8 cellular contexts compared by ENCODE assay signal in genomic region chr21:15483138-15483780, GRCh38.
DNase-seq lines count a peak whose midpoint lies in the region; ATAC-seq, FAIRE-seq and TF ChIP-seq lines count a peak whose summit lies in the region.

No MANE protein-coding gene starts in this region.

- no peak for TF ChIP-seq EP300 in HepG2 (IDR thresholded peaks at IDR 0.05; ENCODE audit: low read depth in 2 of 2, low read length in 2 of 2)
- no peak for TF ChIP-seq EP300 in HepG2 (CRISPR knock-in tag; IDR thresholded peaks at IDR 0.05; ENCODE audit: borderline replicate concordance)

- TF ChIP-seq RAD21 in HepG2 (CRISPR knock-in tag; IDR thresholded peaks at IDR 0.05): peak; percentile 96

- H2AFZ ChIP-seq in HepG2 (ENCODE audit: low read length): no peak overlapping the region

- POLR2A ChIA-PET in HepG2 (lab: Yijun Ruan, JAX): interaction anchor here (1.7 kb wide), 1 partner anchor 418 kb away, joined by 4 read pairs; the partner anchor contains the start of gene NRIP1

- in situ Hi-C loops in HepG2 (cut with HindIII; ENCODE audit: extremely low pct_ligation_motif_present, low pct_unique_long_range_greater_than_20kb): loop anchor here (10.0 to 25.0 kb wide), 2 partner anchors 418 to 621 kb away; partner anchors contain the start of gene NRIP1

- TF ChIP-seq POLR2A in HepG2 (IDR thresholded peaks at IDR 0.05; ENCODE audit: insufficient read depth in 1 of 2, low read depth in 2 of 2, low read length in 2 of 2): no peak

- peak; percentile 96 for ATAC-seq in HG03196 (IDR thresholded peaks at IDR 0.05; ENCODE audit: unreplicated experiment)
- ATAC-seq in HepG2: peak; percentile 100

- H3K9ac ChIP-seq in colonic mucosa (ENCODE audit: low read depth in 2 of 2, low read length in 2 of 2): no peak overlapping the region
- no peak overlapping the region for H3K9ac ChIP-seq in HepG2 (ENCODE audit: insufficient read depth, low read depth, low read length)

- no TSS peak for BruUV-seq in HepG2 (replicated peaks; lab: Mats Ljungman, UMichigan)

- WGBS in HepG2 (ENCODE audit: low lambda C conversion rate): 54% methylated on average over 3 of the region's 8 CpGs

- H3K4me3 ChIP-seq in colonic mucosa (no peak overlapping the region), HepG2 (replicated peaks in 1 of 3; ENCODE audit: insufficient read depth in 1 of 3, low read depth in 2 of 3, low read length in 3 of 3) (no peak overlapping the region)

- CTCF ChIA-PET in HepG2 (lab: Yijun Ruan, JAX; ENCODE audit: low intra/inter-chr PET ratio, low total read pairs): interaction anchor here (0.9 to 1.6 kb wide), 2 partner anchors 273 to 619 kb away, joined by 3 to 10 read pairs; no protein-coding TSS in a partner anchor

- DNase-seq in C1 segment of cervical spinal cord (lab: John Stamatoyannopoulos, UW) (peak in 13 of 14 donors; percentile 8 to 88 (median 79)), GM19238 (ENCODE audit: insufficient read length, low spot score) (peak; percentile 36), NCI-H446 treated with DMSO at 0.1 percent for 48 hours (lab: John Stamatoyannopoulos, UW) (peak; percentile 19), colonic mucosa (peak; percentile 89), HepG2 (ENCODE audit: low spot score) (peak; percentile 82)
- peak; percentile 75 to 77 for DNase-seq in activated CD4-positive, alpha-beta T cell treated with anti-CD3 and anti-CD28 coated beads for 4 hours
- DNase-seq in stimulated activated CD4-positive, alpha-beta T cell treated with anti-CD3 and anti-CD28 coated beads, TNF-alpha, amount 100 ng/mL, for 1 hour (ENCODE audit: low read depth in 3 of 3, low spot score in 1 of 3): peak; percentile 26 to 67 (median 51)

- H3K4me1 ChIP-seq in colonic mucosa: no peaks in the 10 kb centered on the region
- H3K4me1 ChIP-seq in HepG2 (ENCODE audit: insufficient read depth, low read length): peaks cover 25% of the 10 kb centered on the region

- H3K4me2 ChIP-seq in HepG2 (ENCODE audit: low read depth, low read length): peak overlapping the region; percentile 13; the same call in 1 of the 2 replicates

- no peaks in the 10 kb centered on the region for H4K20me1 ChIP-seq in HepG2 (ENCODE audit: insufficient read depth, low read length)

- peak; percentile 88 for FAIRE-seq in HepG2 (lab: Jason Lieb, UNC)

- H3K36me3 ChIP-seq in colonic mucosa (no peaks in the 10 kb centered on the region), HepG2 (replicated peaks in 1 of 2; ENCODE audit: control insufficient read depth in 1 of 2, insufficient read depth in 2 of 2, low read length in 2 of 2) (no peaks in the 10 kb centered on the region)

- TF ChIP-seq CTCF in colonic mucosa (IDR thresholded peaks at IDR 0.05): peak; percentile 88
- peak; percentile 97 for TF ChIP-seq CTCF in HepG2 (CRISPR knock-in tag; IDR thresholded peaks at IDR 0.05)

- H3K9me3 ChIP-seq in colonic mucosa: no peaks in the 10 kb centered on the region
- H3K9me3 ChIP-seq in HepG2 (ENCODE audit: low read length): 0 out of 2 replicates have a peak, but pooled peaks cover 1% of the 10 kb centered on the region

- H3K79me2 ChIP-seq in HepG2 (ENCODE audit: insufficient read depth, low read length): no peaks in the 10 kb centered on the region

- H3K27me3 ChIP-seq in colonic mucosa (no peaks in the 10 kb centered on the region), HepG2 (ENCODE audit: control insufficient read depth in 1 of 2, insufficient read depth in 2 of 2, low read length in 2 of 2) (no peaks in the 10 kb centered on the region)

- intact Hi-C loops in colonic mucosa (cut with DNase I): loop anchor here (2.0 to 10.0 kb wide), 3 partner anchors 418 to 1068 kb away; partner anchors contain the start of gene NRIP1
- intact Hi-C loops in HepG2 (cut with micrococcal nuclease; ENCODE audit: unreplicated experiment): loop anchor here (1.0 to 10.0 kb wide), 6 partner anchors 38 to 619 kb away; no protein-coding TSS in a partner anchor

- H3K27ac ChIP-seq in colonic mucosa: no peak overlapping the region
- H3K27ac ChIP-seq in HepG2 (ENCODE audit: extremely low read length, insufficient read depth, low read length): no peak overlapping the region

TF ChIP-seq in HepG2, 621 proteins besides CTCF, POLR2A, EP300 and RAD21 (continues in another document):
- TF ChIP-seq ZNF543 (CRISPR knock-in tag; IDR thresholded peaks at IDR 0.05): no peak
- 0 out of 2 replicates have a peak, but pooled peaks have one; percentile 31 for TF ChIP-seq ZNF772 (CRISPR knock-in tag; IDR thresholded peaks at IDR 0.05)
- TF ChIP-seq NCOA2 (CRISPR knock-in tag; IDR thresholded peaks at IDR 0.05): 0 out of 2 replicates have a peak, but pooled peaks have one; percentile 40
- TF ChIP-seq PREB (CRISPR knock-in tag; IDR thresholded peaks at IDR 0.05): no peak
- no peak for TF ChIP-seq PAX8 (CRISPR knock-in tag; IDR thresholded peaks at IDR 0.05; ENCODE audit: borderline replicate concordance)
- TF ChIP-seq ETV5 (CRISPR knock-in tag; IDR thresholded peaks at IDR 0.05; ENCODE audit: borderline replicate concordance): no peak
- TF ChIP-seq ARID3A (IDR thresholded peaks at IDR 0.05; ENCODE audit: low read depth, low read length): peak; percentile 77
- TF ChIP-seq ZNF691 (CRISPR knock-in tag; IDR thresholded peaks at IDR 0.05; ENCODE audit: borderline replicate concordance, low read depth): peak; percentile 81; the same call in 1 of the 2 replicates
- no peak for TF ChIP-seq DMTF1 (CRISPR knock-in tag; IDR thresholded peaks at IDR 0.05)
- TF ChIP-seq PCBP1 (IDR thresholded peaks at IDR 0.05; ENCODE audit: borderline replicate concordance, low read depth, low read length): no peak
- no peak for TF ChIP-seq ZBTB3 (CRISPR knock-in tag; IDR thresholded peaks at IDR 0.05; ENCODE audit: borderline replicate concordance, low read depth)
- peak; percentile 40; the same call in 1 of the 2 replicates for TF ChIP-seq DRAP1 (CRISPR knock-in tag; IDR thresholded peaks at IDR 0.05)
- TF ChIP-seq SRSF9 (IDR thresholded peaks at IDR 0.05; ENCODE audit: borderline replicate concordance, insufficient read depth, low read depth, low read length, poor library complexity, severe bottlenecking): no peak
- TF ChIP-seq GATAD2A (CRISPR knock-in tag; IDR thresholded peaks at IDR 0.05): peak; percentile 77
- TF ChIP-seq SIX1 (CRISPR knock-in tag; IDR thresholded peaks at IDR 0.05; ENCODE audit: borderline replicate concordance): 0 out of 2 replicates have a peak, but pooled peaks have one; percentile 25
- no peak for TF ChIP-seq TAF1 (CRISPR knock-in tag; IDR thresholded peaks at IDR 0.05)
- TF ChIP-seq FOXA3 (CRISPR knock-in tag; IDR thresholded peaks at IDR 0.05): peak; percentile 43; the same call in 1 of the 2 replicates
- TF ChIP-seq ZNF878 (CRISPR knock-in tag; IDR thresholded peaks at IDR 0.05): no peak

Comparison
In these comparisons a context has a peak if more than half of its experiments do, and no peak if none do; other contexts are left out.
1. DNase-seq: peak in every context shown above with its lines; median percentile 89 in colonic mucosa; 82 in HepG2; 79 in C1 segment of cervical spinal cord; 76 in activated CD4-positive, alpha-beta T cell treated with anti-CD3 and anti-CD28 coated beads for 4 hours; 51 in stimulated activated CD4-positive, alpha-beta T cell treated with anti-CD3 and anti-CD28 coated beads, TNF-alpha, amount 100 ng/mL, for 1 hour; 36 in GM19238; 19 in NCI-H446 treated with DMSO at 0.1 percent for 48 hours.